23 cellular contexts compared by ENCODE assay signal in genomic region chr4:19009886-19010285, GRCh38.
"Had no signal": no experiment of that assay in that cellular context is flagged by ENCODE, and none has a peak within 500 bp of the region (broad histone marks: within the 10 kb centered on the region; RNA-seq: fewer than 3 reads in every experiment).

No MANE protein-coding gene starts in this region.

- H3K27me3 Mint-ChIP-seq: naive thymus-derived CD4-positive, alpha-beta T cell; progenitor cell of endocrine pancreas had no signal

- H3K4me3 Mint-ChIP-seq: immature natural killer cell; memory B cell; naive thymus-derived CD4-positive, alpha-beta T cell; neural crest cell had no signal

- FAIRE-seq: frontal cortex, keratinocyte, small intestine had no signal

- DNase-seq: caudate nucleus; cerebellar nuclear complex; dorsolateral prefrontal cortex; effector CD4-positive, alpha-beta T cell; hypothalamus; immature natural killer cell; midbrain; naive thymus-derived CD4-positive, alpha-beta T cell; right lobe of liver; small intestine; stimulated activated CD4-positive, alpha-beta T cell treated with anti-CD3 and anti-CD28 coated beads, Interleukin-12 subunit alpha, Interleukin-12 subunit beta, amount 100 ng/mL, for 4 hours; stimulated activated CD4-positive, alpha-beta T cell treated with anti-CD3 and anti-CD28 coated beads, Interleukin-1b, Interleukin-23, amount 100 ng/mL, for 48 hours; stimulated activated CD4-positive, alpha-beta T cell treated with anti-CD3 and anti-CD28 coated beads, Interleukin-4, amount 100 ng/mL, for 1 hour; stimulated activated CD8-positive, alpha-beta memory T cell treated with anti-CD3 and anti-CD28 coated beads, Interleukin-4, amount 100 ng/mL, for 48 hours; stimulated activated naive CD4-positive, alpha-beta T cell; stomach; thyroid gland had no signal

- H3K4me1 Mint-ChIP-seq: immature natural killer cell; memory B cell; naive thymus-derived CD4-positive, alpha-beta T cell had no signal

- H3K9me3 Mint-ChIP-seq: neural crest cell had no signal

- ATAC-seq: left lobe of liver; naive thymus-derived CD4-positive, alpha-beta T cell; right lobe of liver had no signal

- H3K36me3 Mint-ChIP-seq: immature natural killer cell, memory B cell had no signal

- H3K27ac Mint-ChIP-seq: immature natural killer cell; memory B cell; naive thymus-derived CD4-positive, alpha-beta T cell; progenitor cell of endocrine pancreas had no signal
